In the genomic region with DNA sequence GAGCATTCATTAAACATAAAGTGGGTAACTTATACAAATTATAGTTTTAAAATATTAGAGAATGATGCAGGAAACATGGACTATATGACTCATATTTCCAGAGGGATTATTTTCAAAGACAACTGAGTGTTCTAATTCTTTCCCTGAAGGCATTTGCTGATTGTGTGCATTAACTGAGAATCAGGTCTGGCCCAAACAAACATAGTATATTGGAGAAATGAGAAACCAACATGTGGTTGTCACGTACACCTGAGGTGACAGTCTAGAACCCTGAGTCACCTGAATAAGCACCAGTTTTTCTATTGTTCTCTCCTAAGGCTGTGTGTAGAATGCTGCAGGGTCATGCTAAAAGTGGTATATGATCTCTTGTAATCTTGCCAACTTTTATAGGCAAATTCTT, we compare ENCODE assay signal across 17 cellular contexts.
DNase-seq lines count a peak whose midpoint lies in the region; ATAC-seq and TF ChIP-seq lines count a peak whose summit lies in the region.
"Had no signal": no experiment of that assay in that cellular context is flagged by ENCODE, and none has a peak within 500 bp of the region (broad histone marks: within the 10 kb centered on the region; RNA-seq: fewer than 3 reads in every experiment).

No MANE protein-coding gene starts in this region.

- TF ChIP-seq CTCF in RWPE2 (IDR thresholded peaks at IDR 0.05; ENCODE audit: poor library complexity, severe bottlenecking) = no peak

- H3K56ac ChIP-seq in mesendoderm (ENCODE audit: low read length) = no peak overlapping the region

- peaks cover 33% of the 10 kb centered on the region for H3K4me1 ChIP-seq in RWPE2 (ENCODE audit: insufficient read depth, poor library complexity, severe bottlenecking)
- H3K4me1 ChIP-seq in mesendoderm (ENCODE audit: control insufficient read depth, low read depth, low read length) = no peaks in the 10 kb centered on the region
- H3K4me1 ChIP-seq: A549; BLaER1 treated with 17β-estradiol and CSF1 and Interleukin-3, amounts not matched to agents 10 nM and 100 nM; Caco-2 had no signal

- peak overlapping the region; percentile 28 for H4K8ac ChIP-seq in mesendoderm (ENCODE audit: low read depth, low read length)

- DNase-seq in ELR (ENCODE audit: low read depth) (peak; percentile 56), RWPE2 (ENCODE audit: low spot score) (no peak), mesendoderm (no peak), medulla oblongata (ENCODE audit: extremely low spot score) (no peak)
- DNase-seq: AML-193; Caco-2; Calu3; CD4-positive, alpha-beta T cell; CD8-positive, alpha-beta T cell; DMS79 treated with DMSO at 0.1 percent for 48 hours; GDM1 had no signal

- H2BK15ac ChIP-seq in mesendoderm (replicated peaks; ENCODE audit: low read depth) = no peak overlapping the region

- no peak overlapping the region for H2AK5ac ChIP-seq in mesendoderm (ENCODE audit: low read length)

- no peaks in the 10 kb centered on the region for H3K9me3 ChIP-seq in RWPE2 (ENCODE audit: severe bottlenecking)
- H3K9me3 ChIP-seq: A549, Caco-2 had no signal

- no peaks in the 10 kb centered on the region for H3K79me2 ChIP-seq in mesendoderm (ENCODE audit: control insufficient read depth, insufficient read depth, low read length)

- no peaks in the 10 kb centered on the region for H3K36me3 ChIP-seq in RWPE2 (ENCODE audit: low read depth)
- H3K36me3 ChIP-seq in mesendoderm (ENCODE audit: control insufficient read depth, insufficient read depth, low read length) = no peaks in the 10 kb centered on the region
- H3K36me3 ChIP-seq: BLaER1 treated with 17β-estradiol and CSF1 and Interleukin-3, amounts not matched to agents 10 nM and 100 nM had no signal

- H3K27ac ChIP-seq in RWPE2 (ENCODE audit: poor library complexity, severe bottlenecking) (peak overlapping the region; percentile 45), mesendoderm (ENCODE audit: low read depth, low read length) (no peak overlapping the region)
- H3K27ac ChIP-seq: 22Rv1; A549; BLaER1 treated with 17β-estradiol and CSF1 and Interleukin-3, amounts not matched to agents 10 nM and 100 nM; C4-2B had no signal

- no peak overlapping the region for H3K9ac ChIP-seq in mesendoderm (ENCODE audit: low read length)
- H3K9ac ChIP-seq: BLaER1 treated with 17β-estradiol and CSF1 and Interleukin-3, amounts not matched to agents 10 nM and 100 nM had no signal

- no peaks in the 10 kb centered on the region for H3K79me1 ChIP-seq in mesendoderm (ENCODE audit: low read length)

- H4K5ac ChIP-seq in mesendoderm (ENCODE audit: low read length) = no peak overlapping the region

- no peak overlapping the region for H2BK5ac ChIP-seq in mesendoderm (ENCODE audit: low read length)

- no peak overlapping the region for H2BK120ac ChIP-seq in mesendoderm (ENCODE audit: low read depth, low read length)

- ATAC-seq in RWPE2 (ENCODE audit: low read depth) = peak; percentile 74
- ATAC-seq in GM21367 (IDR thresholded peaks at IDR 0.05; ENCODE audit: unreplicated experiment) = no peak
- ATAC-seq: A549; CD8-positive, alpha-beta T cell; GM12878 had no signal

- no peak overlapping the region for H3K4ac ChIP-seq in mesendoderm (ENCODE audit: low read depth, low read length)

- H3K18ac ChIP-seq in mesendoderm (ENCODE audit: low read length) = no peak overlapping the region

- no peaks in the 10 kb centered on the region for H3K27me3 ChIP-seq in RWPE2 (ENCODE audit: insufficient read depth, poor library complexity, severe bottlenecking)
- H3K27me3 ChIP-seq in mesendoderm (ENCODE audit: insufficient read depth, low read length, poor library complexity) = no peaks in the 10 kb centered on the region
- H3K27me3 ChIP-seq: BLaER1 treated with 17β-estradiol and CSF1 and Interleukin-3, amounts not matched to agents 10 nM and 100 nM had no signal

- H3K23ac ChIP-seq in mesendoderm (ENCODE audit: low read length) = no peak overlapping the region

- no peak overlapping the region for H3K4me2 ChIP-seq in mesendoderm (ENCODE audit: low read length)
- H3K4me2 ChIP-seq: A549; BLaER1 treated with 17β-estradiol and CSF1 and Interleukin-3, amounts not matched to agents 10 nM and 100 nM had no signal

- H3K4me3 ChIP-seq in RWPE2 (ENCODE audit: severe bottlenecking) = no peak overlapping the region
- H3K4me3 ChIP-seq in mesendoderm (ENCODE audit: low read length) = no peak overlapping the region
- H3K4me3 ChIP-seq: A549; BLaER1 treated with 17β-estradiol and CSF1 and Interleukin-3, amounts not matched to agents 10 nM and 100 nM; GM12878 had no signal

- no CpG with 5 or more reads among the region's 1 CpG for WGBS in mesendoderm (ENCODE audit: extremely low coverage, insufficient coverage, low lambda C conversion rate)
